ENCODE assay signal across 1 cellular context in genomic region chr12:113826805-113827204, GRCh38.
TF ChIP-seq lines count a peak whose summit lies in the region.

No MANE protein-coding gene starts in this region.

TF ChIP-seq in H1, 55 proteins besides CTCF, POLR2A, EP300 and RAD21:
- TF ChIP-seq CEBPB (IDR thresholded peaks at IDR 0.05; ENCODE audit: low read depth, low read length) (no peak), JUN (IDR thresholded peaks at IDR 0.05; ENCODE audit: low read depth, low read length) (no peak)
